ENCODE assay signal across 8 cellular contexts in the genomic region with DNA sequence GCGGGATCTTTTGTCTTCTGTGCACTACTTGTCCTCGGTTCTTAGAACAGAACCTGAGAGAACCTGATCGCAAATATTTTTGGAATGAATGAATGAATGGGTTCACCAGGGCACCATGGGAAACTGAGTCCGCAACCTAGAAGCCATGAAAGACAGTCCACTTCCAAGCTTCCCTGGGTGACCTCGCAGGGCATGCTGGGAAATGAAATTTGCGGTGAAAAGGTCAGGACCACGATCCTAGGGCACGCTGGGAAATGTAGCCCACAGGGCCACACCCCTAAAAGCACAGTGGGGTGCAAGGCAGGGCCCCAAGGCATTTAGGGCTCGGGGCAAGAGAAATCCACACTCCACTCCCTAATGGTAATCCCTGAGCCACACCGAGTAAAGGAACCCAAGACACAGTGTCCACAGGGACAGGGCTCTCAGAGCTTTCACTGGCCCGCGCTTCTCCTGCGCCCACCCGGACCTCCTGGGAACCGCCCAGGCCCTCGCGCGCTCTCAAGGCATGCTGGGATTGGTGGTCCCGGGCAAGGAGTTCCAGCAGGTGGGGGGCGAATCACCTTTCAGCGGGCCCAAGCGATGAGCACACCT. TPM values are rescaled to one million over a fixed set of nuclear protein-coding genes. Genes with fewer than 3 reads are reported as not detected.
DNase-seq lines count a peak whose midpoint lies in the region; ATAC-seq, FAIRE-seq and TF ChIP-seq lines count a peak whose summit lies in the region.

No MANE protein-coding gene starts in this region.

- WGBS in mammary epithelial cell (ENCODE audit: low coverage, missing lambda C conversion rate): 27% methylated on average over 15 of the region's 22 CpGs

- DNase-seq in DMS153 (lab: John Stamatoyannopoulos, UW) (peak; percentile 9), NCI-H2227 (lab: John Stamatoyannopoulos, UW; ENCODE audit: unreplicated experiment) (peak; percentile 79), mammary epithelial cell (no peak), keratinocyte (ENCODE audit: low read depth, low spot score) (no peak), smooth muscle cell of the brain vasculature (ENCODE audit: low read depth, low spot score) (peak; percentile 28), NOMO-1 (lab: John Stamatoyannopoulos, UW; ENCODE audit: unreplicated experiment in 2 of 2) (no peak), NAMALWA (ENCODE audit: low spot score) (no peak)

- no peaks in the 10 kb centered on the region for H3K9me1 ChIP-seq in keratinocyte (ENCODE audit: control insufficient read depth, extremely low read depth, insufficient read depth, low read length)

- no peak for ATAC-seq in HG02678 (IDR thresholded peaks at IDR 0.05; ENCODE audit: unreplicated experiment)

- no TSS peak for BruUV-seq in mammary epithelial cell (replicated peaks; lab: Mats Ljungman, UMichigan)

- TF ChIP-seq CTCF in mammary epithelial cell (conservative IDR thresholded peaks at IDR 0.05 in 1 of 2, IDR thresholded peaks at IDR 0.05 in 1 of 2; ENCODE audit: extremely low read depth in 1 of 2, insufficient read depth in 1 of 2, low read depth in 1 of 2, low read length in 2 of 2) (no peak), keratinocyte (optimal IDR thresholded peaks at IDR 0.05 in 1 of 3, IDR thresholded peaks at IDR 0.05 in 1 of 3, conservative IDR thresholded peaks at IDR 0.05 in 1 of 3; ENCODE audit: extremely low read depth in 1 of 3, insufficient read depth in 2 of 3, low read length in 3 of 3) (no peak)

- dilution Hi-C loops in mammary epithelial cell (cut with HindIII; ENCODE audit: low sequenced_read_pairs): loop anchor here (5.0 to 10.0 kb wide), 6 partner anchors 54 to 504 kb away; partner anchors contain the start of genes COX6B2, ZNF628 and ZNF784
- dilution Hi-C loops in keratinocyte (cut with MboI; ENCODE audit: extremely low pct_ligation_motif_present, low sequenced_read_pairs): no loop called here

- peaks cover 18% of the 10 kb centered on the region for H3K4me1 ChIP-seq in mammary epithelial cell (ENCODE audit: insufficient read depth, low read length)
- H3K4me1 ChIP-seq in keratinocyte (ENCODE audit: control insufficient read depth, extremely low read depth, insufficient read depth, low read length): peaks cover 11% of the 10 kb centered on the region

- CTCF ChIA-PET in mammary epithelial cell (lab: Charles Lee; ENCODE audit: low non-redundant PET): interaction anchor here (0.5 kb wide), 1 partner anchor 28 kb away, joined by 3 read pairs; no protein-coding TSS in a partner anchor

- H2AFZ ChIP-seq in mammary epithelial cell (ENCODE audit: low read depth, low read length) (peak overlapping the region; percentile 97), keratinocyte (ENCODE audit: control insufficient read depth, low read length) (peak overlapping the region; percentile 93)

- H3K27ac ChIP-seq in mammary epithelial cell (ENCODE audit: insufficient read depth, low read depth, low read length) (no peak overlapping the region), keratinocyte (ENCODE audit: control insufficient read depth, insufficient read depth, low read length) (peak overlapping the region; percentile 61)

- in situ Hi-C loops in mammary epithelial cell (cut with MboI; ENCODE audit: low sequenced_read_pairs in 2 of 2): loop anchor here in 1 of 2 donors (25.0 kb wide), 1 partner anchor 544 kb away; the partner anchor contains the start of gene U2AF2

- H3K4me3 ChIP-seq in mammary epithelial cell (replicated peaks in 1 of 3; ENCODE audit: insufficient read depth in 1 of 3, low read depth in 2 of 3, low read length in 3 of 3): peak overlapping the region; percentile 88 to 96 (median 92)
- H3K4me3 ChIP-seq in keratinocyte (ENCODE audit: control insufficient read depth in 2 of 3, extremely low read depth in 1 of 3, insufficient read depth in 2 of 3, low read depth in 1 of 3, low read length in 3 of 3): peak overlapping the region; percentile 81 to 83 (median 82)

- H3K27me3 ChIP-seq in mammary epithelial cell (ENCODE audit: insufficient read depth, low read length): no peaks in the 10 kb centered on the region
- no peaks in the 10 kb centered on the region for H3K27me3 ChIP-seq in keratinocyte (ENCODE audit: control insufficient read depth, extremely low read depth, insufficient read depth, low read length)

- peaks cover 38% of the 10 kb centered on the region for H3K79me2 ChIP-seq in mammary epithelial cell (ENCODE audit: insufficient read depth, low read length)
- peaks cover 37% of the 10 kb centered on the region for H3K79me2 ChIP-seq in keratinocyte (ENCODE audit: control insufficient read depth, insufficient read depth, low read length)

- peak overlapping the region; percentile 76 for H3K4me2 ChIP-seq in mammary epithelial cell (ENCODE audit: insufficient read depth, low read depth, low read length)
- peak overlapping the region; percentile 90 for H3K4me2 ChIP-seq in keratinocyte (ENCODE audit: control insufficient read depth, extremely low read depth, insufficient read depth, low read depth, low read length)

- FAIRE-seq in keratinocyte (lab: Jason Lieb, UNC): no peak

- no peaks in the 10 kb centered on the region for H3K9me3 ChIP-seq in mammary epithelial cell (replicated peaks; ENCODE audit: insufficient read depth, low read length)
- H3K9me3 ChIP-seq in keratinocyte (ENCODE audit: control insufficient read depth, low read depth, low read length): no peaks in the 10 kb centered on the region

- H3K36me3 ChIP-seq in mammary epithelial cell (ENCODE audit: insufficient read depth, low read length): no peaks in the 10 kb centered on the region
- peaks cover 0 to 1% of the 10 kb centered on the region in 2 experiments for H3K36me3 ChIP-seq in keratinocyte (ENCODE audit: control insufficient read depth in 2 of 2, extremely low read depth in 1 of 2, insufficient read depth in 2 of 2, low read length in 2 of 2)

- no peaks in the 10 kb centered on the region for H4K20me1 ChIP-seq in mammary epithelial cell (ENCODE audit: insufficient read depth, low read length)
- H4K20me1 ChIP-seq in keratinocyte (ENCODE audit: control insufficient read depth, extremely low read depth, insufficient read depth, low read length): peaks cover 9% of the 10 kb centered on the region

- intact Hi-C loops in mammary epithelial cell (cut with micrococcal nuclease): no loop called here

- H3K9ac ChIP-seq in mammary epithelial cell (ENCODE audit: insufficient read depth, low read length): no peak overlapping the region
- H3K9ac ChIP-seq in keratinocyte (ENCODE audit: control insufficient read depth, extremely low read depth, insufficient read depth, low read length): peak overlapping the region; percentile 79

RNA-seq across cellular contexts. Expression of gene PPP1R12C, which starts 1.1 kb away (rescaled TPM):
- total RNA-seq in mammary epithelial cell: 10 to 100 TPM; 29.8 to 74.8 TPM
- polyA plus RNA-seq in mammary epithelial cell (27.5 TPM), keratinocyte (22.9 to 41.2 TPM (median 24.7 TPM) in 3 replicates)
- polyA minus RNA-seq in mammary epithelial cell (6.7 TPM), keratinocyte (11.8 to 24.6 TPM (median 18.4 TPM) in 3 replicates)
- 15.7 TPM for polyA plus RNA-seq in keratinocyte (2011; ENCODE audit: low read depth)
- 7.6 and 16.9 TPM in 2 replicates for polyA plus RNA-seq in keratinocyte (2011; cell fraction: cytosol; rRNA removed)
- 83.9 and 118 TPM in 2 replicates for polyA plus RNA-seq in keratinocyte (2011; cell fraction: nucleus; rRNA removed)
- polyA plus RNA-seq in keratinocyte (2012; ENCODE audit: low replicate concordance): 26.9 and 37.2 TPM in 2 replicates
- 23.6 TPM for polyA minus RNA-seq in keratinocyte (2011; cell fraction: cytosol; rRNA and poly(A)+ RNA removed)
- polyA minus RNA-seq in keratinocyte (2011; cell fraction: nucleus; rRNA and poly(A)+ RNA removed): 25.2 and 35.6 TPM in 2 replicates

RNA-seq across cellular contexts. Expression of gene TNNT1, which starts 30.5 kb away (rescaled TPM):
- 10 to 100 TPM; 16.5 to 85.2 TPM for total RNA-seq in mammary epithelial cell
- polyA plus RNA-seq in mammary epithelial cell (21.5 TPM), keratinocyte (89.7 to 113 TPM (median 99.6 TPM) in 3 replicates)
- polyA minus RNA-seq in mammary epithelial cell (24.5 TPM), keratinocyte (16.9 to 25.5 TPM (median 21.0 TPM) in 3 replicates)
- polyA plus RNA-seq in keratinocyte (2011; ENCODE audit: low read depth): 90.8 TPM
- polyA plus RNA-seq in keratinocyte (2011; cell fraction: cytosol; rRNA removed): 41.8 and 116 TPM in 2 replicates
- polyA plus RNA-seq in keratinocyte (2011; cell fraction: nucleus; rRNA removed): 30.1 and 31.3 TPM in 2 replicates
- polyA plus RNA-seq in keratinocyte (2012; ENCODE audit: low replicate concordance): 54.4 and 187 TPM in 2 replicates
- polyA minus RNA-seq in keratinocyte (2011; cell fraction: cytosol; rRNA and poly(A)+ RNA removed): 68.9 TPM
- polyA minus RNA-seq in keratinocyte (2011; cell fraction: nucleus; rRNA and poly(A)+ RNA removed): 5.9 and 6.5 TPM in 2 replicates

RNA-seq across cellular contexts. Expression of gene TNNI3, which starts 39.0 kb away (rescaled TPM):
- 1 to 10 TPM in 1 of 2 donors, not detected in 1; 1.3 TPM for total RNA-seq in mammary epithelial cell
- polyA plus RNA-seq in mammary epithelial cell (0.22 TPM), keratinocyte (2.2 to 4.1 TPM (median 3.3 TPM) in 3 replicates)
- polyA minus RNA-seq in mammary epithelial cell (not detected), keratinocyte (0.49 to 1.2 TPM in 2 of 3 replicates, not detected in the other)
- 2.1 TPM for polyA plus RNA-seq in keratinocyte (2011; ENCODE audit: low read depth)
- polyA plus RNA-seq in keratinocyte (2011; cell fraction: cytosol; rRNA removed): 0.78 and 2.9 TPM in 2 replicates
- polyA plus RNA-seq in keratinocyte (2011; cell fraction: nucleus; rRNA removed): 3.8 and 4.7 TPM in 2 replicates
- polyA plus RNA-seq in keratinocyte (2012; ENCODE audit: low replicate concordance): 1.7 and 3.9 TPM in 2 replicates
- polyA minus RNA-seq in keratinocyte (2011; cell fraction: cytosol; rRNA and poly(A)+ RNA removed): not detected
- not detected in 2 replicates for polyA minus RNA-seq in keratinocyte (2011; cell fraction: nucleus; rRNA and poly(A)+ RNA removed)

RNA-seq across cellular contexts. Expression of gene EPS8L1, which starts 42.8 kb away (rescaled TPM):
- total RNA-seq in mammary epithelial cell: 10 to 100 TPM; 63.7 to 68.3 TPM
- 29.8 TPM for polyA plus RNA-seq in mammary epithelial cell
- polyA minus RNA-seq in mammary epithelial cell: 23.0 TPM
- polyA plus RNA-seq in keratinocyte: 20.1 to 37.3 TPM (median 26.0 TPM) in 3 replicates
- polyA plus RNA-seq in keratinocyte (2011; ENCODE audit: low read depth): 273 TPM
- 16.9 and 29.1 TPM in 2 replicates for polyA plus RNA-seq in keratinocyte (2011; cell fraction: cytosol; rRNA removed)
- polyA plus RNA-seq in keratinocyte (2011; cell fraction: nucleus; rRNA removed): 128 and 147 TPM in 2 replicates
- 33.8 and 363 TPM in 2 replicates for polyA plus RNA-seq in keratinocyte (2012; ENCODE audit: low replicate concordance)
- polyA minus RNA-seq in keratinocyte: 23.5 to 49.5 TPM (median 38.9 TPM) in 3 replicates
- 27.6 TPM for polyA minus RNA-seq in keratinocyte (2011; cell fraction: cytosol; rRNA and poly(A)+ RNA removed)
- 25.4 and 32.1 TPM in 2 replicates for polyA minus RNA-seq in keratinocyte (2011; cell fraction: nucleus; rRNA and poly(A)+ RNA removed)

RNA-seq across cellular contexts. Expression of gene DNAAF3, which starts 47.9 kb away (rescaled TPM):
- 1 to 10 TPM; 1.5 to 2.2 TPM for total RNA-seq in mammary epithelial cell
- polyA plus RNA-seq in mammary epithelial cell: 1.3 TPM
- not detected for polyA minus RNA-seq in mammary epithelial cell
- 8.5 to 14.3 TPM (median 12.9 TPM) in 3 replicates for polyA plus RNA-seq in keratinocyte
- polyA plus RNA-seq in keratinocyte (2011; ENCODE audit: low read depth): 0.61 TPM
- 9.8 and 12.0 TPM in 2 replicates for polyA plus RNA-seq in keratinocyte (2011; cell fraction: cytosol; rRNA removed)
- 7.5 and 9.1 TPM in 2 replicates for polyA plus RNA-seq in keratinocyte (2011; cell fraction: nucleus; rRNA removed)
- polyA plus RNA-seq in keratinocyte (2012; ENCODE audit: low replicate concordance): 3.6 and 11.3 TPM in 2 replicates
- polyA minus RNA-seq in keratinocyte: 5.5 to 13.0 TPM (median 6.0 TPM) in 3 replicates
- polyA minus RNA-seq in keratinocyte (2011; cell fraction: cytosol; rRNA and poly(A)+ RNA removed): 7.5 TPM
- 1.1 and 2.0 TPM in 2 replicates for polyA minus RNA-seq in keratinocyte (2011; cell fraction: nucleus; rRNA and poly(A)+ RNA removed)

Comparison
In these comparisons a context has a peak if more than half of its experiments do, and no peak if none do; other contexts are left out.
1. DNase-seq: peak in DMS153 (single experiment), NCI-H2227 (single experiment) and smooth muscle cell of the brain vasculature (single experiment); none in mammary epithelial cell (single experiment), keratinocyte (single experiment), NOMO-1 (0 of 2) and NAMALWA (single experiment).